ENCODE assay signal across 16 cellular contexts in the genomic region with DNA sequence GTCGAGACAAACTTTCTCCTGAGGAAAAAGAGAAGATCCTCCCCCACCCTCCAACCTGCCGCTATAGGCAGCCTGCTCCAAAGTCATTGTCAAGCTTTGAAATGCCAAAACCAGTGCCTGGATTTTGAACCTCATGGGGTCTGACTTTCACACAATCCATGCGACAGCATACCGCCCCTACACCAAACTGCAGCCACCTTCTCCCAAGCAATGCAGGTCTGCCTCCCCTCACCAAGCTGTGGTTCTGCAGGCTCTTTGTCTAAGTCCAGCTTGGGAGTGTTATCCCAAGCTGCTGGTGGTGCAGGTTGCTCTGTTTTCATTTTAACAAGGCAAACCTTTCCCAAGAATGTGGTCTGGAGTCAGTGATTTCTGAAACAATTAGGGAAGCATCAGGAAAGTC. TPM values are rescaled to one million over a fixed set of nuclear protein-coding genes. Genes with fewer than 3 reads are reported as not detected.
DNase-seq lines count a peak whose midpoint lies in the region; ATAC-seq and TF ChIP-seq lines count a peak whose summit lies in the region.
"Had no signal": no experiment of that assay in that cellular context is flagged by ENCODE, and none has a peak within 500 bp of the region (broad histone marks: within the 10 kb centered on the region; RNA-seq: fewer than 3 reads in every experiment).

No MANE protein-coding gene starts in this region.

- no peak overlapping the region for H3K4me3 ChIP-seq in heart left ventricle
- no peak overlapping the region for H3K4me3 ChIP-seq in H7 (ENCODE audit: insufficient read depth, low read depth, low read length)
- H3K4me3 ChIP-seq in esophagus muscularis mucosa = no peak overlapping the region
- no peak overlapping the region for H3K4me3 ChIP-seq in trophoblast cell (ENCODE audit: low read depth, low read length)
- no peak overlapping the region for H3K4me3 ChIP-seq in PC-9
- H3K4me3 ChIP-seq: BLaER1, GM23248, HAP-1 had no signal

- no peak overlapping the region for H3K18ac ChIP-seq in trophoblast cell (ENCODE audit: low read length)

- POLR2A ChIA-PET in PC-9 (lab: Charles Lee; ENCODE audit: unreplicated experiment) = no interaction called here

- peak overlapping the region; percentile 54 for H3K9ac ChIP-seq in trophoblast cell (ENCODE audit: low read length)
- H3K9ac ChIP-seq: BLaER1, GM23248 had no signal

- H3F3A ChIP-seq in PC-9 (ENCODE audit: insufficient read depth, low read depth) = no peaks in the 10 kb centered on the region

- H3K27me3 ChIP-seq in heart left ventricle (peaks cover 0 to 52% (median 6%) of the 10 kb centered on the region in 9 donors), H7 (ENCODE audit: control insufficient read depth, insufficient read depth, low read length) (peaks cover 61% of the 10 kb centered on the region), esophagus muscularis mucosa (peaks cover 0 to 16% (median 0%) of the 10 kb centered on the region in 4 donors), trophoblast cell (ENCODE audit: insufficient read depth, low read length) (peaks cover 42% of the 10 kb centered on the region), PC-9 (ENCODE audit: insufficient read depth, low read depth) (peaks cover 88% of the 10 kb centered on the region)

- H3K9me3 ChIP-seq in heart left ventricle (no peaks in the 10 kb centered on the region), esophagus muscularis mucosa (no peaks in the 10 kb centered on the region), trophoblast cell (ENCODE audit: insufficient read depth, low read depth, low read length) (peaks cover 4% of the 10 kb centered on the region), PC-9 (ENCODE audit: insufficient read depth, low read depth) (no peaks in the 10 kb centered on the region)
- H3K9me3 ChIP-seq: Caco-2, HAP-1 had no signal

- no peak overlapping the region for H2BK12ac ChIP-seq in trophoblast cell (ENCODE audit: low read length)

- H2AFZ ChIP-seq in trophoblast cell (ENCODE audit: insufficient read depth, low read length, poor library complexity) (no peak overlapping the region), PC-9 (no peak overlapping the region)
- H2AFZ ChIP-seq: GM23248 had no signal

- no peak for TF ChIP-seq CTCF in heart left ventricle (IDR thresholded peaks at IDR 0.05)
- no peak for TF ChIP-seq CTCF in esophagus muscularis mucosa (IDR thresholded peaks at IDR 0.05)
- TF ChIP-seq CTCF in PC-9 (conservative IDR thresholded peaks at IDR 0.05) = no peak

- no peak overlapping the region for H4K12ac ChIP-seq in trophoblast cell (ENCODE audit: low read depth, low read length)

- no peak overlapping the region for H2AK5ac ChIP-seq in trophoblast cell (ENCODE audit: low read length)

- H4K8ac ChIP-seq in trophoblast cell (ENCODE audit: low read depth, low read length) = no peak overlapping the region

- no peaks in the 10 kb centered on the region for H4K20me1 ChIP-seq in PC-9 (ENCODE audit: insufficient read depth)

- H3K27ac ChIP-seq in heart left ventricle = peak overlapping the region in 7 of 12 donors; percentile 12 to 65 (median 62)
- H3K27ac ChIP-seq in esophagus muscularis mucosa (replicated peaks in 1 of 4) = peak overlapping the region; percentile 40 to 72 (median 56)
- H3K27ac ChIP-seq in trophoblast cell (ENCODE audit: low read depth, low read length) = no peak overlapping the region
- no peak overlapping the region for H3K27ac ChIP-seq in PC-9
- H3K27ac ChIP-seq: BLaER1, GM23248 had no signal

- DNase-seq in heart left ventricle = no peak
- DNase-seq in left ventricle myocardium superior = no peak
- DNase-seq in H7 = peak; percentile 48
- no peak for DNase-seq in esophagus muscularis mucosa (ENCODE audit: extremely low spot score)
- no peak for DNase-seq in trophoblast cell
- no peak for DNase-seq in PC-9
- DNase-seq: 8988T; AML-193; Caco-2; CD8-positive, alpha-beta memory T cell; DMS53; GF-D8; GM23248 had no signal

- 67 to 85% (median 78%) methylated on average over 4 of the region's 4 CpGs for WGBS in heart left ventricle, 4 donors
- WGBS in esophagus muscularis mucosa = 55% methylated on average over 4 of the region's 4 CpGs
- WGBS in trophoblast cell (ENCODE audit: extremely low coverage, insufficient coverage, insufficient read length) = no CpG with 5 or more reads among the region's 4 CpGs

- no peak for TF ChIP-seq EP300 in esophagus muscularis mucosa (IDR thresholded peaks at IDR 0.05)

- no peak for ATAC-seq in heart left ventricle
- no peak for ATAC-seq in left ventricle myocardium superior
- no peak for ATAC-seq in GM21515 (IDR thresholded peaks at IDR 0.05; ENCODE audit: unreplicated experiment)

- no TSS peak for BruUV-seq in PC-9 (replicated peaks; lab: Mats Ljungman, UMichigan)

- H3K79me2 ChIP-seq in trophoblast cell (ENCODE audit: control insufficient read depth, insufficient read depth, low read length, poor library complexity) (no peaks in the 10 kb centered on the region), PC-9 (ENCODE audit: low read depth) (no peaks in the 10 kb centered on the region)

- no peaks in the 10 kb centered on the region for H3K9me2 ChIP-seq in PC-9 (ENCODE audit: insufficient read depth)

- H3K79me1 ChIP-seq in trophoblast cell (ENCODE audit: low read length) = no peaks in the 10 kb centered on the region

- H3K23ac ChIP-seq in trophoblast cell (ENCODE audit: low read length) = no peak overlapping the region

- H3K4me1 ChIP-seq in heart left ventricle (peaks cover 0 to 54% (median 13%) of the 10 kb centered on the region in 12 donors), esophagus muscularis mucosa (peaks cover 14 to 79% (median 73%) of the 10 kb centered on the region in 4 donors), trophoblast cell (ENCODE audit: control insufficient read depth in 1 of 2, insufficient read depth in 2 of 2, low read length in 2 of 2) (no peaks in the 10 kb centered on the region), PC-9 (replicated peaks; ENCODE audit: insufficient read depth) (no peaks in the 10 kb centered on the region)
- H3K4me1 ChIP-seq: BLaER1, Caco-2, HAP-1 had no signal

- CTCF ChIA-PET in PC-9 (lab: Charles Lee) = interaction anchor here (0.6 kb wide), 1 partner anchor 883 kb away, joined by 3 read pairs; no protein-coding TSS in a partner anchor

- H3K4ac ChIP-seq in trophoblast cell (ENCODE audit: low read depth, low read length) = no peak overlapping the region

- H3K36me3 ChIP-seq in heart left ventricle (peaks cover 0 to 34% (median 9%) of the 10 kb centered on the region in 9 donors), H7 (replicated peaks; ENCODE audit: control insufficient read depth, insufficient read depth, low read length) (no peaks in the 10 kb centered on the region), esophagus muscularis mucosa (peaks cover 12 to 31% (median 14%) of the 10 kb centered on the region in 4 donors), trophoblast cell (ENCODE audit: control insufficient read depth in 1 of 2, insufficient read depth in 2 of 2, low read length in 2 of 2) (no peaks in the 10 kb centered on the region), PC-9 (ENCODE audit: low read depth) (no peaks in the 10 kb centered on the region)
- H3K36me3 ChIP-seq: BLaER1 had no signal

- no peak for TF ChIP-seq POLR2A in heart left ventricle (IDR thresholded peaks at IDR 0.05)
- no peak for TF ChIP-seq POLR2A in esophagus muscularis mucosa (IDR thresholded peaks at IDR 0.05; ENCODE audit: low read depth)

- H2BK120ac ChIP-seq in trophoblast cell (ENCODE audit: insufficient read depth, low read length, poor library complexity) = no peak overlapping the region

- no peak overlapping the region for H2BK5ac ChIP-seq in trophoblast cell (ENCODE audit: low read depth, low read length, poor library complexity)

- H3K14ac ChIP-seq in trophoblast cell (ENCODE audit: low read length) = no peak overlapping the region

- no peak overlapping the region for H4K91ac ChIP-seq in trophoblast cell (ENCODE audit: low read depth, low read length)

- intact Hi-C loops in heart left ventricle (cut with DNase I) (loop anchor here in 3 of 10 donors (10.0 kb wide), 3 partner anchors 149 to 229 kb away; no protein-coding TSS in a partner anchor), left ventricle myocardium superior (cut with micrococcal nuclease) (no loop called here), esophagus muscularis mucosa (cut with DNase I) (no loop called here), PC-9 (cut with micrococcal nuclease; ENCODE audit: unreplicated experiment) (no loop called here)

- H3K4me2 ChIP-seq in trophoblast cell (ENCODE audit: low read length) = no peak overlapping the region
- no peak overlapping the region for H3K4me2 ChIP-seq in PC-9
- H3K4me2 ChIP-seq: BLaER1 had no signal

RNA-seq across cellular contexts. Expression of gene TBX5, which starts 12.4 kb away (rescaled TPM):
- total RNA-seq in heart left ventricle (10 to 100 TPM; 33.6 to 74.5 (median 44.9) TPM), left ventricle myocardium superior (73.5 TPM), esophagus muscularis mucosa (10 to 100 TPM; 20.4 to 34.5 (median 26.2) TPM), PC-9 (2021) (not detected in 2 replicates)
- 10 to 100 TPM in 1 of 2 donors, 1 to 10 TPM in 1; 8.1 to 21.3 TPM for polyA plus RNA-seq in heart left ventricle
- total RNA-seq in H7 (2014; rRNA removed; shearing (Covaris generic)) = not detected in 2 replicates
- polyA plus RNA-seq in trophoblast cell (2013) = not detected in 2 replicates
- total RNA-seq: Caco-2; CD8-positive, alpha-beta memory T cell had no signal
- polyA plus RNA-seq: CD8-positive, alpha-beta memory T cell had no signal

Comparison
In these comparisons a context has a peak if more than half of its experiments do, and no peak if none do; other contexts are left out.
1. H3K27ac ChIP-seq: peak in heart left ventricle (7 of 12) and esophagus muscularis mucosa (4 of 4); none in trophoblast cell (single experiment) and PC-9 (single experiment).
2. RNA of gene TBX5, which starts 12.4 kb away (total RNA-seq): 73.5 TPM in left ventricle myocardium superior (single experiment), 33.6 to 74.5 TPM in heart left ventricle and 20.4 to 34.5 TPM in esophagus muscularis mucosa; not detected in H7 and not detected in PC-9; every median in the first group is over 10 times any median in the second.